In genomic region chr5:179605026-179605833, GRCh38 we compare ENCODE assay signal across 12 cellular contexts. TPM values are rescaled to one million over a fixed set of nuclear protein-coding genes. Genes with fewer than 3 reads are reported as not detected.
A peak's percentile ranks its signal among the peaks of the same experiment; 100 is the strongest.
DNase-seq lines count a peak whose midpoint lies in the region; ATAC-seq and TF ChIP-seq lines count a peak whose summit lies in the region.
"Had no signal": no experiment of that assay in that cellular context is flagged by ENCODE, and none has a peak within 500 bp of the region (broad histone marks: within the 10 kb centered on the region; RNA-seq: fewer than 3 reads in every experiment).

No MANE protein-coding gene starts in this region.

- CTCF ChIA-PET in CD8-positive, alpha-beta memory T cell (lab: Charles Lee), result interaction anchor here (0.6 to 2.2 kb wide), 3 partner anchors 17 to 28 kb away, joined by 3 to 5 read pairs (median 4); partner anchors contain the start of gene HNRNPH1
- CTCF ChIA-PET in RWPE1 (lab: Yijun Ruan, JAX), result interaction anchor here (0.6 kb wide), 1 partner anchor 9 kb away, joined by 4 read pairs; no protein-coding TSS in a partner anchor

- H3K36me3 ChIP-seq in CD8-positive, alpha-beta memory T cell (ENCODE audit: insufficient read depth, low read length), result peaks cover 24% of the 10 kb centered on the region

- H3K27me3 ChIP-seq in CD8-positive, alpha-beta memory T cell (ENCODE audit: insufficient read depth, low read length, poor library complexity, severe bottlenecking), result no peaks in the 10 kb centered on the region

- intact Hi-C loops in posterior vena cava (cut with DNase I), result no loop called here

- H3K9me3 ChIP-seq in CD8-positive, alpha-beta memory T cell (ENCODE audit: low read length), result no peaks in the 10 kb centered on the region

- H3K27ac ChIP-seq in CD8-positive, alpha-beta memory T cell (ENCODE audit: low read depth, low read length), result no peak overlapping the region
- peak overlapping the region; percentile 69 for H3K27ac ChIP-seq in RWPE1

- ATAC-seq in GM18868 (IDR thresholded peaks at IDR 0.05; ENCODE audit: unreplicated experiment), result no peak
- ATAC-seq: GM12878 had no signal

- peaks cover 13 to 23% (median 23%) of the 10 kb centered on the region in 3 donors for H3K4me1 Mint-ChIP-seq in CD8-positive, alpha-beta memory T cell

- no peak overlapping the region for H3K4me3 Mint-ChIP-seq in CD8-positive, alpha-beta memory T cell
- H3K4me3 Mint-ChIP-seq: immature natural killer cell had no signal

- H3K27ac Mint-ChIP-seq in CD8-positive, alpha-beta memory T cell, result peak overlapping the region in 5 of 8 donors; percentile 9 to 70 (median 32)

- H3K4me1 ChIP-seq in CD8-positive, alpha-beta memory T cell (ENCODE audit: insufficient read depth, low read length), result peaks cover 16% of the 10 kb centered on the region

- H3K27me3 Mint-ChIP-seq in CD8-positive, alpha-beta memory T cell, result no peaks in the 10 kb centered on the region
- H3K27me3 Mint-ChIP-seq: progenitor cell of endocrine pancreas had no signal

- no peaks in the 10 kb centered on the region for H3K9me3 Mint-ChIP-seq in CD8-positive, alpha-beta memory T cell
- H3K9me3 Mint-ChIP-seq: immature natural killer cell had no signal

- POLR2A ChIA-PET in CD8-positive, alpha-beta memory T cell (lab: Charles Lee), result interaction anchor here (1.7 kb wide), 1 partner anchor 18 kb away, joined by 7 read pairs; the partner anchor contains the start of gene HNRNPH1
- POLR2A ChIA-PET in RWPE1 (lab: Yijun Ruan, JAX; ENCODE audit: low non-redundant PET), result no interaction called here

- TF ChIP-seq CTCF in RWPE1 (conservative IDR thresholded peaks at IDR 0.05; ENCODE audit: low read depth), result no peak
- TF ChIP-seq CTCF in fibroblast of mammary gland (conservative IDR thresholded peaks at IDR 0.05; ENCODE audit: control insufficient read depth, insufficient read depth, low read depth, low read length), result no peak

- H3K4me3 ChIP-seq in CD8-positive, alpha-beta memory T cell (ENCODE audit: low read length), result no peak overlapping the region
- H3K4me3 ChIP-seq in fibroblast of mammary gland (ENCODE audit: control insufficient read depth, low read depth, low read length), result no peak overlapping the region
- H3K4me3 ChIP-seq: GM12878 had no signal

- H3K36me3 Mint-ChIP-seq in CD8-positive, alpha-beta memory T cell, result peaks cover 7 to 78% (median 15%) of the 10 kb centered on the region in 3 donors

- no peak for DNase-seq in CD8-positive, alpha-beta memory T cell
- no peak for DNase-seq in RWPE1 (ENCODE audit: low spot score)
- DNase-seq in fibroblast of mammary gland (ENCODE audit: low read depth), result peak; percentile 62
- DNase-seq in posterior vena cava (ENCODE audit: low spot score), result peak; percentile 77
- DNase-seq in NCI-H2227 (lab: John Stamatoyannopoulos, UW; ENCODE audit: unreplicated experiment), result no peak
- DNase-seq in A172 (ENCODE audit: low spot score), result no peak
- no peak for DNase-seq in SIG-M5 (lab: John Stamatoyannopoulos, UW)
- DNase-seq: effector CD8-positive, alpha-beta T cell; immature natural killer cell had no signal

RNA-seq across cellular contexts. Expression of gene HNRNPH1, which starts 18.2 kb away (rescaled TPM):
- total RNA-seq in CD8-positive, alpha-beta memory T cell, result 100 to 1,000 TPM; 929 to 961 TPM
- polyA plus RNA-seq in CD8-positive, alpha-beta memory T cell, result 103 TPM
- total RNA-seq in posterior vena cava, result 100 to 1,000 TPM; 345 to 404 TPM
- total RNA-seq in A172 (2014; rRNA removed; shearing (Covaris generic)), result 529 and 554 TPM in 2 replicates

RNA-seq across cellular contexts. Expression of gene RUFY1, which starts 54.9 kb away (rescaled TPM):
- total RNA-seq in CD8-positive, alpha-beta memory T cell, result 10 to 100 TPM; 40.4 to 41.9 TPM
- 32.6 TPM for polyA plus RNA-seq in CD8-positive, alpha-beta memory T cell
- 10 to 100 TPM; 34.8 to 36.6 TPM for total RNA-seq in posterior vena cava
- 97.0 and 124 TPM in 2 replicates for total RNA-seq in A172 (2014; rRNA removed; shearing (Covaris generic))

Comparison
In these comparisons a context has a peak if more than half of its experiments do, and no peak if none do; other contexts are left out.
1. DNase-seq: peak in fibroblast of mammary gland (single experiment) and posterior vena cava (single experiment); none in CD8-positive, alpha-beta memory T cell (0 of 5), RWPE1 (single experiment), NCI-H2227 (single experiment), A172 (single experiment) and SIG-M5 (single experiment).